19 cellular contexts compared by ENCODE assay signal in genomic region chr13:73250061-73250460, GRCh38.
DNase-seq lines count a peak whose midpoint lies in the region; ATAC-seq and TF ChIP-seq lines count a peak whose summit lies in the region.
"Had no signal": no experiment of that assay in that cellular context is flagged by ENCODE, and none has a peak within 500 bp of the region (broad histone marks: within the 10 kb centered on the region; RNA-seq: fewer than 3 reads in every experiment).

No MANE protein-coding gene starts in this region.

- TF ChIP-seq CTCF in Calu3 (IDR thresholded peaks at IDR 0.05; ENCODE audit: unreplicated experiment) (no peak), RWPE2 (IDR thresholded peaks at IDR 0.05; ENCODE audit: poor library complexity, severe bottlenecking) (no peak), progenitor cell of endocrine pancreas (IDR thresholded peaks at IDR 0.05; ENCODE audit: unreplicated experiment) (no peak), H9 (conservative IDR thresholded peaks at IDR 0.05) (no peak), uterus (IDR thresholded peaks at IDR 0.05) (no peak)

- no peak overlapping the region for H3K4me3 ChIP-seq in RWPE2 (ENCODE audit: severe bottlenecking)
- H3K4me3 ChIP-seq in mesendoderm (ENCODE audit: low read length), result no peak overlapping the region
- H3K4me3 ChIP-seq in uterus, result no peak overlapping the region
- H3K4me3 ChIP-seq: GM23338 had no signal

- H3K27ac Mint-ChIP-seq in Calu3 (ENCODE audit: unreplicated experiment) (peak overlapping the region; percentile 11), progenitor cell of endocrine pancreas (peak overlapping the region; percentile 68), H9 (no peak overlapping the region)
- H3K27ac Mint-ChIP-seq: CD4-positive, CD25-positive, alpha-beta regulatory T cell; GM23338 had no signal

- no peak overlapping the region for H4K8ac ChIP-seq in mesendoderm (ENCODE audit: low read depth, low read length)
- no peak overlapping the region for H4K8ac ChIP-seq in H9 (replicated peaks; ENCODE audit: insufficient read length, low read depth, low read length)

- no peak overlapping the region for H2BK12ac ChIP-seq in H9 (ENCODE audit: insufficient read length, low read depth, low read length)

- no peak for ATAC-seq in RWPE2 (ENCODE audit: low read depth)
- ATAC-seq in esophagus mucosa, result no peak
- ATAC-seq in HG02884 (IDR thresholded peaks at IDR 0.05; ENCODE audit: unreplicated experiment), result no peak
- ATAC-seq: GM23338 had no signal

- H2BK5ac ChIP-seq in mesendoderm (ENCODE audit: low read length), result no peak overlapping the region
- H2BK5ac ChIP-seq in H9 (ENCODE audit: insufficient read length, low read length), result no peak overlapping the region

- H3K27me3 Mint-ChIP-seq in Calu3 (ENCODE audit: unreplicated experiment), result no peaks in the 10 kb centered on the region
- no peaks in the 10 kb centered on the region for H3K27me3 Mint-ChIP-seq in progenitor cell of endocrine pancreas
- no peaks in the 10 kb centered on the region for H3K27me3 Mint-ChIP-seq in H9 (ENCODE audit: low read depth)
- H3K27me3 Mint-ChIP-seq: CD4-positive, CD25-positive, alpha-beta regulatory T cell had no signal

- H3K4ac ChIP-seq in mesendoderm (ENCODE audit: low read depth, low read length) (no peak overlapping the region), H9 (ENCODE audit: low read depth, low read length) (no peak overlapping the region)

- no peak overlapping the region for H3K14ac ChIP-seq in H9 (ENCODE audit: insufficient read depth, low read length)

- H3K27me3 ChIP-seq in RWPE2 (ENCODE audit: insufficient read depth, poor library complexity, severe bottlenecking) (no peaks in the 10 kb centered on the region), mesendoderm (ENCODE audit: insufficient read depth, low read length, poor library complexity) (no peaks in the 10 kb centered on the region), H9 (ENCODE audit: insufficient read depth, low read length) (no peaks in the 10 kb centered on the region), uterus (no peaks in the 10 kb centered on the region)
- H3K27me3 ChIP-seq: BE2C had no signal

- H3K9me3 Mint-ChIP-seq in Calu3 (ENCODE audit: low read depth, unreplicated experiment), result peaks cover 3% of the 10 kb centered on the region
- H3K9me3 Mint-ChIP-seq in progenitor cell of endocrine pancreas (ENCODE audit: low read depth), result peaks cover 3% of the 10 kb centered on the region
- H3K9me3 Mint-ChIP-seq in H9, result no peaks in the 10 kb centered on the region
- H3K9me3 Mint-ChIP-seq: CD4-positive, CD25-positive, alpha-beta regulatory T cell; GM23338 had no signal

- no TSS peak for BruUV-seq in Calu3 (replicated peaks; lab: Mats Ljungman, UMichigan)

- no peak for TF ChIP-seq POLR2A in uterus (IDR thresholded peaks at IDR 0.05)

- no peak overlapping the region for H2BK20ac ChIP-seq in H9 (ENCODE audit: low read depth, low read length, poor library complexity, severe bottlenecking)

- H3K4me1 ChIP-seq in RWPE2 (ENCODE audit: insufficient read depth, poor library complexity, severe bottlenecking) (peaks cover 28% of the 10 kb centered on the region), mesendoderm (ENCODE audit: control insufficient read depth, low read depth, low read length) (peaks cover 5% of the 10 kb centered on the region), H9 (ENCODE audit: insufficient read depth, low read length) (0 out of 2 replicates have a peak, but pooled peaks cover 6% of the 10 kb centered on the region), uterus (no peaks in the 10 kb centered on the region)
- H3K4me1 ChIP-seq: BE2C had no signal

- H3K36me3 ChIP-seq in RWPE2 (ENCODE audit: low read depth) (no peaks in the 10 kb centered on the region), mesendoderm (ENCODE audit: control insufficient read depth, insufficient read depth, low read length) (no peaks in the 10 kb centered on the region), uterus (no peaks in the 10 kb centered on the region)
- H3K36me3 ChIP-seq: BE2C had no signal

- H3T11ph ChIP-seq in H9 (ENCODE audit: low read length), result no peak overlapping the region

- no peak overlapping the region for H2AK5ac ChIP-seq in mesendoderm (ENCODE audit: low read length)
- no peak overlapping the region for H2AK5ac ChIP-seq in H9 (ENCODE audit: insufficient read length, low read length)

- H3K18ac ChIP-seq in mesendoderm (ENCODE audit: low read length), result no peak overlapping the region
- no peak overlapping the region for H3K18ac ChIP-seq in H9 (ENCODE audit: insufficient read length, low read depth, low read length)

- H3K23ac ChIP-seq in mesendoderm (ENCODE audit: low read length) (no peak overlapping the region), H9 (ENCODE audit: insufficient read length, low read depth, low read length) (no peak overlapping the region)

- no peak overlapping the region for H2AFZ ChIP-seq in H9 (ENCODE audit: low read length)

- peak overlapping the region; percentile 9 for H2BK15ac ChIP-seq in mesendoderm (replicated peaks; ENCODE audit: low read depth)
- no peak overlapping the region for H2BK15ac ChIP-seq in H9 (ENCODE audit: low read depth, low read length)

- no peak overlapping the region for H3K9ac ChIP-seq in mesendoderm (ENCODE audit: low read length)
- no peak overlapping the region for H3K9ac ChIP-seq in H9 (ENCODE audit: extremely low read depth, insufficient read length, low read length)

- H3K4me3 Mint-ChIP-seq in Calu3 (ENCODE audit: low read depth, unreplicated experiment) (no peak overlapping the region), progenitor cell of endocrine pancreas (ENCODE audit: low read depth) (no peak overlapping the region), H9 (no peak overlapping the region)
- H3K4me3 Mint-ChIP-seq: CD4-positive, CD25-positive, alpha-beta regulatory T cell; CD8-positive, alpha-beta memory T cell; GM23338 had no signal

- H4K20me1 ChIP-seq in H9 (ENCODE audit: control insufficient read depth, insufficient read depth, insufficient read length), result no peaks in the 10 kb centered on the region

- no peak overlapping the region for H4K91ac ChIP-seq in H9 (ENCODE audit: insufficient read length, low read depth, low read length)

- H3K4me2 ChIP-seq in mesendoderm (ENCODE audit: low read length) (no peak overlapping the region), H9 (ENCODE audit: insufficient read depth, insufficient read length, low read length) (no peak overlapping the region)
- H3K4me2 ChIP-seq: GM23338 had no signal

- no peaks in the 10 kb centered on the region for H3K23me2 ChIP-seq in H9 (ENCODE audit: insufficient read length, low read depth, low read length, poor library complexity, severe bottlenecking)

- H3K36me3 Mint-ChIP-seq in Calu3 (ENCODE audit: insufficient read depth, unreplicated experiment) (peaks cover 6% of the 10 kb centered on the region), progenitor cell of endocrine pancreas (ENCODE audit: insufficient read depth) (peaks cover 2% of the 10 kb centered on the region), H9 (ENCODE audit: insufficient read depth in 1 of 3, low read depth in 3 of 3) (no peaks in the 10 kb centered on the region)
- H3K36me3 Mint-ChIP-seq: CD4-positive, CD25-positive, alpha-beta regulatory T cell; CD8-positive, alpha-beta memory T cell had no signal

- H4K5ac ChIP-seq in mesendoderm (ENCODE audit: low read length), result no peak overlapping the region
- H4K5ac ChIP-seq in H9 (ENCODE audit: insufficient read length, low read depth, low read length), result no peak overlapping the region

- intact Hi-C loops in Calu3 (cut with micrococcal nuclease; ENCODE audit: unreplicated experiment), result no loop called here
- intact Hi-C loops in uterus (cut with DNase I; ENCODE audit: low total_unique reads), result no loop called here

- peak overlapping the region; percentile 81 for H3K27ac ChIP-seq in RWPE2 (ENCODE audit: poor library complexity, severe bottlenecking)
- H3K27ac ChIP-seq in mesendoderm (ENCODE audit: low read depth, low read length), result no peak overlapping the region
- no peak overlapping the region for H3K27ac ChIP-seq in H9 (ENCODE audit: insufficient read length, low read depth, low read length)
- H3K27ac ChIP-seq in uterus, result no peak overlapping the region
- H3K27ac ChIP-seq: HL-60 had no signal

- H2BK120ac ChIP-seq in mesendoderm (ENCODE audit: low read depth, low read length) (no peak overlapping the region), H9 (ENCODE audit: low read depth, low read length, poor library complexity, severe bottlenecking) (no peak overlapping the region)

- H3K56ac ChIP-seq in mesendoderm (ENCODE audit: low read length), result no peak overlapping the region
- no peak overlapping the region for H3K56ac ChIP-seq in H9 (ENCODE audit: insufficient read length, low read depth, low read length)

- no peaks in the 10 kb centered on the region for H3K79me1 ChIP-seq in mesendoderm (ENCODE audit: low read length)
- H3K79me1 ChIP-seq in H9 (ENCODE audit: insufficient read depth, low read depth, low read length, poor library complexity, severe bottlenecking), result no peaks in the 10 kb centered on the region

- peaks cover 11% of the 10 kb centered on the region for H3K4me1 Mint-ChIP-seq in Calu3 (ENCODE audit: low read depth, unreplicated experiment)
- H3K4me1 Mint-ChIP-seq in progenitor cell of endocrine pancreas (ENCODE audit: low read depth), result peaks cover 34% of the 10 kb centered on the region
- H3K4me1 Mint-ChIP-seq in H9, result peaks cover 16 to 18% of the 10 kb centered on the region in 2 experiments
- H3K4me1 Mint-ChIP-seq: CD4-positive, CD25-positive, alpha-beta regulatory T cell; CD8-positive, alpha-beta memory T cell had no signal

- H3K9me3 ChIP-seq in RWPE2 (ENCODE audit: severe bottlenecking) (no peaks in the 10 kb centered on the region), H9 (ENCODE audit: control insufficient read depth, low read depth, low read length) (no peaks in the 10 kb centered on the region), uterus (no peaks in the 10 kb centered on the region)
- H3K9me3 ChIP-seq: BE2C had no signal

- CTCF ChIA-PET in Calu3 (lab: Charles Lee), result no interaction called here

- no peak for DNase-seq in Calu3
- DNase-seq in RWPE2 (ENCODE audit: low spot score), result no peak
- no peak for DNase-seq in mesendoderm
- DNase-seq in progenitor cell of endocrine pancreas (ENCODE audit: low spot score, unreplicated experiment), result no peak
- no peak for DNase-seq in H9
- no peak for DNase-seq in uterus
- DNase-seq: BE2C; C1 segment of cervical spinal cord; CD4-positive, CD25-positive, alpha-beta regulatory T cell; CD8-positive, alpha-beta memory T cell; COR-L47; DMS153; DMS79 treated with DMSO at 0.1 percent for 48 hours; GF-D8; H7 had no signal

- H3K79me2 ChIP-seq in mesendoderm (ENCODE audit: control insufficient read depth, insufficient read depth, low read length), result no peaks in the 10 kb centered on the region
- H3K79me2 ChIP-seq in H9 (ENCODE audit: insufficient read depth, low read length), result no peaks in the 10 kb centered on the region

- no CpG with 5 or more reads among the region's 7 CpGs for WGBS in mesendoderm (ENCODE audit: extremely low coverage, insufficient coverage, low lambda C conversion rate)
- WGBS in H9 (ENCODE audit: extremely low coverage, insufficient read length, low lambda C conversion rate), result no CpG with 5 or more reads among the region's 7 CpGs

Comparison
In these comparisons a context has a peak if more than half of its experiments do, and no peak if none do; other contexts are left out.
1. H3K27ac Mint-ChIP-seq: peak in Calu3 (single experiment) and progenitor cell of endocrine pancreas (single experiment); none in H9 (0 of 3).